16 cellular contexts compared by ENCODE assay signal in genomic region chr1:160971618-160972056, GRCh38. TPM values are rescaled to one million over a fixed set of nuclear protein-coding genes. Genes with fewer than 3 reads are reported as not detected.
DNase-seq lines count a peak whose midpoint lies in the region; ATAC-seq and TF ChIP-seq lines count a peak whose summit lies in the region.
"Had no signal": no experiment of that assay in that cellular context is flagged by ENCODE, and none has a peak within 500 bp of the region (broad histone marks: within the 10 kb centered on the region; RNA-seq: fewer than 3 reads in every experiment).

No MANE protein-coding gene starts in this region.

- DNase-seq in natural killer cell treated with Interleukin-12 subunit alpha and Interleukin-12 subunit beta and Interleukin-15 and Interleukin-18, amount 100 ng/mL, for 72 hours (ENCODE audit: low spot score): no peak
- DNase-seq in natural killer cell: no peak
- DNase-seq in thyroid gland: no peak
- no peak for DNase-seq in C1 segment of cervical spinal cord (lab: John Stamatoyannopoulos, UW)
- DNase-seq in Karpas-422: no peak
- DNase-seq: glutamatergic neuron, mesenchymal stem cell, MM.1S, NCI-H82, retina, SW 1271 had no signal

- no peak overlapping the region for H2AFZ ChIP-seq in Karpas-422 (ENCODE audit: low read length)

- H3K4me1 ChIP-seq in HUES64 (ENCODE audit: insufficient read depth, low read length): peaks cover 19% of the 10 kb centered on the region
- peaks cover 18% of the 10 kb centered on the region; the same call in 1 of the 2 replicates for H3K4me1 ChIP-seq in iPS-20b (ENCODE audit: insufficient read depth, low read length)
- no peaks in the 10 kb centered on the region for H3K4me1 ChIP-seq in thyroid gland
- no peaks in the 10 kb centered on the region for H3K4me1 ChIP-seq in Karpas-422 (ENCODE audit: low read length)

- no peak overlapping the region for H3K27ac Mint-ChIP-seq in natural killer cell treated with Interleukin-12 subunit alpha and Interleukin-12 subunit beta and Interleukin-15 and Interleukin-18, amount 100 ng/mL, for 72 hours
- no peak overlapping the region for H3K27ac Mint-ChIP-seq in natural killer cell
- H3K27ac Mint-ChIP-seq: activated T-helper 1 cell treated with anti-CD3 and anti-CD28 coated beads, Interleukin-12 subunit alpha, Interleukin-12 subunit beta, Interleukin-2, Interleukin-4 antibody, amounts not matched to agents 30 ng/mL and 10 ng/mL and 1 ng/mL, durations not matched to agents 14 hours and 24 hours and 36 hours had no signal

- no peaks in the 10 kb centered on the region for H3K9me3 ChIP-seq in HUES64 (ENCODE audit: insufficient read depth, low read depth, low read length)
- H3K9me3 ChIP-seq in iPS-20b (ENCODE audit: insufficient read depth, low read depth, low read length): no peaks in the 10 kb centered on the region
- no peaks in the 10 kb centered on the region for H3K9me3 ChIP-seq in thyroid gland
- no peaks in the 10 kb centered on the region for H3K9me3 ChIP-seq in Karpas-422 (ENCODE audit: low read length)

- TF ChIP-seq POLR2A in thyroid gland (IDR thresholded peaks at IDR 0.05): no peak

- no peaks in the 10 kb centered on the region for H3K36me3 Mint-ChIP-seq in natural killer cell treated with Interleukin-12 subunit alpha and Interleukin-12 subunit beta and Interleukin-15 and Interleukin-18, amount 100 ng/mL, for 72 hours
- H3K36me3 Mint-ChIP-seq in natural killer cell: no peaks in the 10 kb centered on the region

- 19% methylated on average over 6 of the region's 6 CpGs for WGBS in HUES64
- 35 to 42% methylated on average over 6 of the region's 6 CpGs for WGBS in thyroid gland, 2 donors

- no peaks in the 10 kb centered on the region for H3K27me3 ChIP-seq in HUES64 (ENCODE audit: insufficient read depth, low read length)
- no peaks in the 10 kb centered on the region for H3K27me3 ChIP-seq in iPS-20b (ENCODE audit: insufficient read depth, low read length)
- H3K27me3 ChIP-seq in thyroid gland: no peaks in the 10 kb centered on the region
- no peaks in the 10 kb centered on the region for H3K27me3 ChIP-seq in Karpas-422 (ENCODE audit: low read length)

- H3K4me3 ChIP-seq in HUES64 (ENCODE audit: low read length): 0 out of 2 replicates have a peak overlapping the region, but pooled peaks have one; percentile 9
- peak overlapping the region; percentile 27 for H3K4me3 ChIP-seq in iPS-20b (ENCODE audit: low read length)
- H3K4me3 ChIP-seq in thyroid gland (replicated peaks in 1 of 3): no peak overlapping the region
- H3K4me3 ChIP-seq in Karpas-422 (ENCODE audit: low read length): no peak overlapping the region

- H3K9me3 Mint-ChIP-seq in natural killer cell treated with Interleukin-12 subunit alpha and Interleukin-12 subunit beta and Interleukin-15 and Interleukin-18, amount 100 ng/mL, for 72 hours: no peaks in the 10 kb centered on the region
- H3K9me3 Mint-ChIP-seq in natural killer cell: no peaks in the 10 kb centered on the region
- H3K9me3 Mint-ChIP-seq: activated T-helper 1 cell treated with anti-CD3 and anti-CD28 coated beads, Interleukin-12 subunit alpha, Interleukin-12 subunit beta, Interleukin-2, Interleukin-4 antibody, amounts not matched to agents 30 ng/mL and 10 ng/mL and 1 ng/mL, durations not matched to agents 14 hours and 24 hours and 36 hours had no signal

- no peaks in the 10 kb centered on the region for H4K20me1 ChIP-seq in Karpas-422 (ENCODE audit: insufficient read depth, low read depth, low read length)

- ATAC-seq in natural killer cell treated with Interleukin-12 subunit alpha and Interleukin-12 subunit beta and Interleukin-15 and Interleukin-18, amount 100 ng/mL, for 72 hours: peak; percentile 36 to 65
- ATAC-seq in natural killer cell: no peak
- no peak for ATAC-seq in GM18873 (IDR thresholded peaks at IDR 0.05; ENCODE audit: low FRiP score, unreplicated experiment)

- H3K9ac ChIP-seq in HUES64 (ENCODE audit: low read depth, low read length) (no peak overlapping the region), iPS-20b (ENCODE audit: low read depth, low read length) (peak overlapping the region; percentile 8; the same call in 1 of the 2 replicates), Karpas-422 (ENCODE audit: low read length) (no peak overlapping the region)

- H3K79me2 ChIP-seq in Karpas-422 (ENCODE audit: low read length): no peaks in the 10 kb centered on the region

- intact Hi-C loops in natural killer cell (cut with micrococcal nuclease) (no loop called here), thyroid gland (cut with DNase I) (no loop called here)

- H3K9me2 ChIP-seq in Karpas-422 (replicated peaks; ENCODE audit: insufficient read depth, low read length): no peaks in the 10 kb centered on the region

- H3K36me3 ChIP-seq in HUES64 (ENCODE audit: insufficient read depth, low read length) (no peaks in the 10 kb centered on the region), iPS-20b (ENCODE audit: insufficient read depth, low read depth, low read length) (no peaks in the 10 kb centered on the region), thyroid gland (no peaks in the 10 kb centered on the region), Karpas-422 (ENCODE audit: insufficient read depth, low read length) (no peaks in the 10 kb centered on the region)

- peaks cover 13% of the 10 kb centered on the region in 2 donors for H3K27me3 Mint-ChIP-seq in natural killer cell treated with Interleukin-12 subunit alpha and Interleukin-12 subunit beta and Interleukin-15 and Interleukin-18, amount 100 ng/mL, for 72 hours
- peaks cover 15 to 20% of the 10 kb centered on the region in 2 donors for H3K27me3 Mint-ChIP-seq in natural killer cell (ENCODE audit: low read depth in 2 of 2)

- H3K4me1 Mint-ChIP-seq in natural killer cell treated with Interleukin-12 subunit alpha and Interleukin-12 subunit beta and Interleukin-15 and Interleukin-18, amount 100 ng/mL, for 72 hours (ENCODE audit: low read depth in 2 of 2): peaks cover 5% of the 10 kb centered on the region in 2 donors
- no peaks in the 10 kb centered on the region for H3K4me1 Mint-ChIP-seq in natural killer cell

- no peak overlapping the region for H3K4me3 Mint-ChIP-seq in natural killer cell treated with Interleukin-12 subunit alpha and Interleukin-12 subunit beta and Interleukin-15 and Interleukin-18, amount 100 ng/mL, for 72 hours
- no peak overlapping the region for H3K4me3 Mint-ChIP-seq in natural killer cell
- H3K4me3 Mint-ChIP-seq: activated T-helper 1 cell treated with anti-CD3 and anti-CD28 coated beads, Interleukin-12 subunit alpha, Interleukin-12 subunit beta, Interleukin-2, Interleukin-4 antibody, amounts not matched to agents 30 ng/mL and 10 ng/mL and 1 ng/mL, durations not matched to agents 14 hours and 24 hours and 36 hours had no signal

- TF ChIP-seq CTCF in natural killer cell (IDR thresholded peaks at IDR 0.05) (no peak), thyroid gland (IDR thresholded peaks at IDR 0.05) (no peak)

- H3K27ac ChIP-seq in HUES64 (ENCODE audit: low read depth, low read length): peak overlapping the region; percentile 4; the same call in 1 of the 2 replicates
- no peak overlapping the region for H3K27ac ChIP-seq in iPS-20b (ENCODE audit: low read length)
- no peak overlapping the region for H3K27ac ChIP-seq in thyroid gland
- no peak overlapping the region for H3K27ac ChIP-seq in Karpas-422 (ENCODE audit: low read length)

- H3K4me2 ChIP-seq in Karpas-422 (ENCODE audit: low read depth, low read length, poor library complexity, severe bottlenecking): no peak overlapping the region

RNA-seq across cellular contexts. Expression of gene ITLN2, which starts 17.0 kb away (rescaled TPM):
- not detected for total RNA-seq in natural killer cell treated with Interleukin-12 subunit alpha and Interleukin-12 subunit beta and Interleukin-15 and Interleukin-18, amount 100 ng/mL, for 72 hours
- not detected for total RNA-seq in natural killer cell
- 4.9 TPM for polyA plus RNA-seq in HUES64 (2013, experiment 1 of 2)
- polyA plus RNA-seq in HUES64 (2013, experiment 2 of 2): 3.6 TPM
- total RNA-seq in thyroid gland: not detected
- total RNA-seq in Karpas-422 (2014; rRNA removed; shearing (Covaris generic); ENCODE audit: low replicate concordance): not detected in 2 replicates
- total RNA-seq: activated T-helper 1 cell treated with anti-CD3 and anti-CD28 coated beads, Interleukin-12 subunit alpha, Interleukin-12 subunit beta, Interleukin-2, Interleukin-4 antibody, amounts not matched to agents 30 ng/mL and 10 ng/mL and 1 ng/mL, durations not matched to agents 14 hours and 24 hours and 36 hours; dermis microvascular lymphatic vessel endothelial cell had no signal

RNA-seq across cellular contexts. Expression of gene F11R, which starts 49.3 kb away (rescaled TPM):
- total RNA-seq in natural killer cell treated with Interleukin-12 subunit alpha and Interleukin-12 subunit beta and Interleukin-15 and Interleukin-18, amount 100 ng/mL, for 72 hours: 10 to 100 TPM; 11.0 to 25.9 TPM
- 10 to 100 TPM; 27.8 to 34.6 (median 30.2) TPM for total RNA-seq in natural killer cell
- 91.0 TPM for polyA plus RNA-seq in HUES64 (2013, experiment 1 of 2)
- 107 TPM for polyA plus RNA-seq in HUES64 (2013, experiment 2 of 2)
- 100 to 1,000 TPM in 2 of 4 donors, 10 to 100 TPM in 2; 80.8 to 122 (median 98.3) TPM for total RNA-seq in thyroid gland
- 0.36 and 6.5 TPM in 2 replicates for total RNA-seq in Karpas-422 (2014; rRNA removed; shearing (Covaris generic); ENCODE audit: low replicate concordance)

Comparison
In these comparisons a context has a peak if more than half of its experiments do, and no peak if none do; other contexts are left out.
1. ATAC-seq: peak in natural killer cell treated with Interleukin-12 subunit alpha and Interleukin-12 subunit beta and Interleukin-15 and Interleukin-18, amount 100 ng/mL, for 72 hours (2 of 2); none in natural killer cell (0 of 3) and GM18873 (single experiment).
2. H3K4me3 ChIP-seq: peak in HUES64 (single experiment) and iPS-20b (single experiment); none in thyroid gland (0 of 3) and Karpas-422 (single experiment).